In the genomic region with DNA sequence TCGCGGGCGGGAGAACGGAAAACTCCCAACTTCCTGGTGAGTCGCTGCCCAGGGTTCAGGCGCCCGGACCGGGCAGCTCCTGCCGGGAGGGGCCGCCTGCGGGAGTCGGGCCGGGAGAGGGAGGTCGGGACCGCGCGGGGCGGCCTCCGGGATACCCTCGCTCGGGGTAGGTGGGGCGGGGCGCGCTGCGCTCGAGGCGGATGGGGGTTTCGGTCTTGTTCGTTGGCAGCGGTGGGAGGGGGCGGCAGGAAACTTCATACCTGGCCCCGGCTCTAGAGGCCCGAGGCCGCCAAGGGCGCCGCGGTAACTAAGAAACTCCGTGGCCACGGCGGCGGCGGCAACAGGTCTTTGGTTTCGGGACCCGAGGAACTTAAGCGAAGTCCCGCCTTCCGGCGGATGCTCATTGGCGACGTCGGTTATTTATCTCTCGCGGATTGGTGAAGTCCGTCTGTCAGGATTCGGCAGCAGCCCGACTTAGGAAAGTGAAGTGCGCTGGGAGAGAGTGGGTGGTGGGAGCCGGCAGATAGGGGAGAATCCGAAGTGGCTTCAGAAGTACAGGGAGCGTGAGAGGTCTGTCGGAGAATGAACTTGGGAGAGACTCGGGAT, we compare ENCODE assay signal across 8 cellular contexts. TPM values are rescaled to one million over a fixed set of nuclear protein-coding genes. Genes with fewer than 3 reads are reported as not detected.
DNase-seq lines count a peak whose midpoint lies in the region; ATAC-seq and TF ChIP-seq lines count a peak whose summit lies in the region.

No MANE protein-coding gene starts in this region.

- CTCF ChIA-PET in naive thymus-derived CD4-positive, alpha-beta T cell (lab: Charles Lee), result interaction anchor here (0.5 to 1.9 kb wide), 3 partner anchors 19 to 107 kb away, joined by 4 to 7 read pairs (median 5); no protein-coding TSS in a partner anchor

- in situ Hi-C loops in GM23248 (cut with MboI), result loop anchor here (10.0 to 25.0 kb wide), 2 partner anchors 73 to 530 kb away; no protein-coding TSS in a partner anchor

- H3K36me3 ChIP-seq in DOHH2 (ENCODE audit: control insufficient read depth, low read length) (no peaks in the 10 kb centered on the region), GM23248 (ENCODE audit: low read depth) (peaks cover 6% of the 10 kb centered on the region; the same call in 1 of the 2 replicates), Karpas-422 (ENCODE audit: insufficient read depth, low read length) (no peaks in the 10 kb centered on the region), fibroblast of lung (ENCODE audit: control insufficient read depth, insufficient read depth, low read length) (no peaks in the 10 kb centered on the region)
- H3K36me3 ChIP-seq in naive thymus-derived CD4-positive, alpha-beta T cell (ENCODE audit: control insufficient read depth in 2 of 3, insufficient read depth in 3 of 3, low read length in 3 of 3), result peaks cover 0 to 10% (median 0%) of the 10 kb centered on the region in 3 experiments

- H3K27me3 ChIP-seq in DOHH2 (ENCODE audit: control insufficient read depth, low read length) (no peaks in the 10 kb centered on the region), GM23248 (replicated peaks; ENCODE audit: insufficient read depth) (no peaks in the 10 kb centered on the region), Karpas-422 (ENCODE audit: low read length) (no peaks in the 10 kb centered on the region), fibroblast of lung (ENCODE audit: control insufficient read depth, insufficient read depth, low read length) (no peaks in the 10 kb centered on the region)
- no peaks in the 10 kb centered on the region for H3K27me3 ChIP-seq in naive thymus-derived CD4-positive, alpha-beta T cell (ENCODE audit: control insufficient read depth in 2 of 2, insufficient read depth in 2 of 2, low read length in 2 of 2)

- peak overlapping the region; percentile 90 for H3K4me3 Mint-ChIP-seq in activated T-helper 17 cell treated with anti-CD3 and anti-CD28 coated beads, Interleukin-2, amount 50 U/mL, for 72 hours
- peak overlapping the region; percentile 97 to 100 (median 100) for H3K4me3 Mint-ChIP-seq in naive thymus-derived CD4-positive, alpha-beta T cell
- H3K4me3 Mint-ChIP-seq in stimulated activated memory B cell treated with anti-CD40 and anti-IgM and Interleukin-4, amounts not matched to agents 10 μg/mL and 1 μg/mL and 100 μg/mL, for 72 hours, result peak overlapping the region; percentile 98

- H3K4me1 ChIP-seq in DOHH2 (ENCODE audit: control insufficient read depth, low read length) (peaks cover 36% of the 10 kb centered on the region), GM23248 (ENCODE audit: insufficient read depth) (peaks cover 52% of the 10 kb centered on the region), Karpas-422 (ENCODE audit: low read length) (peaks cover 35% of the 10 kb centered on the region), fibroblast of lung (ENCODE audit: control insufficient read depth, extremely low read depth, insufficient read depth, low read length) (no peaks in the 10 kb centered on the region)
- peaks cover 28 to 33% of the 10 kb centered on the region in 2 donors for H3K4me1 ChIP-seq in naive thymus-derived CD4-positive, alpha-beta T cell (ENCODE audit: control insufficient read depth in 2 of 2, insufficient read depth in 2 of 2, low read length in 2 of 2)

- H3K4me3 ChIP-seq in DOHH2 (ENCODE audit: low read length), result peak overlapping the region; percentile 94
- H3K4me3 ChIP-seq in GM23248, result peak overlapping the region; percentile 88
- H3K4me3 ChIP-seq in Karpas-422 (ENCODE audit: low read length), result peak overlapping the region; percentile 81
- peak overlapping the region; percentile 62 to 89 (median 76) for H3K4me3 ChIP-seq in fibroblast of lung (replicated peaks in 1 of 4; ENCODE audit: control extremely low read depth in 1 of 4, insufficient read depth in 1 of 4, low read depth in 3 of 4, low read length in 4 of 4)
- H3K4me3 ChIP-seq in naive thymus-derived CD4-positive, alpha-beta T cell (ENCODE audit: low read length), result peak overlapping the region; percentile 99

- peak overlapping the region; percentile 86 for H3K4me2 ChIP-seq in DOHH2 (ENCODE audit: low read length)
- peak overlapping the region; percentile 82 for H3K4me2 ChIP-seq in GM23248 (ENCODE audit: unreplicated experiment)
- H3K4me2 ChIP-seq in Karpas-422 (ENCODE audit: low read depth, low read length, poor library complexity, severe bottlenecking), result peak overlapping the region; percentile 77
- peak overlapping the region; percentile 98 for H3K4me2 ChIP-seq in fibroblast of lung (ENCODE audit: extremely low read depth, insufficient read depth, low read length)

- ATAC-seq in activated T-helper 17 cell treated with anti-CD3 and anti-CD28 coated beads, Interleukin-2, amount 50 U/mL, for 72 hours (replicated peaks), result peak; percentile 59
- ATAC-seq in naive thymus-derived CD4-positive, alpha-beta T cell, result peak; percentile 65
- ATAC-seq in stimulated activated memory B cell treated with anti-CD40 and anti-IgM and Interleukin-4, amounts not matched to agents 10 μg/mL and 1 μg/mL and 100 μg/mL, for 72 hours, result peak; percentile 74

- WGBS in GM23248 (ENCODE audit: low coverage in 1 of 2, low lambda C conversion rate in 2 of 2, missing lambda C conversion rate in 2 of 2), 2 experiments, result 0 to 1% methylated on average over 40 to 45 of the region's 62 CpGs

- peak overlapping the region; percentile 64 for H3K27ac ChIP-seq in DOHH2 (ENCODE audit: low read depth, low read length)
- H3K27ac ChIP-seq in GM23248, result peak overlapping the region; percentile 74
- peak overlapping the region; percentile 85 for H3K27ac ChIP-seq in Karpas-422 (ENCODE audit: low read length)
- H3K27ac ChIP-seq in fibroblast of lung (ENCODE audit: insufficient read depth, low read length), result peak overlapping the region; percentile 68
- peak overlapping the region; percentile 96 for H3K27ac ChIP-seq in naive thymus-derived CD4-positive, alpha-beta T cell (ENCODE audit: low read depth, low read length)

- H3K36me3 Mint-ChIP-seq in activated T-helper 17 cell treated with anti-CD3 and anti-CD28 coated beads, Interleukin-2, amount 50 U/mL, for 72 hours (ENCODE audit: low read depth), result peaks cover 16% of the 10 kb centered on the region
- H3K36me3 Mint-ChIP-seq in naive thymus-derived CD4-positive, alpha-beta T cell, result peaks cover 0 to 8% (median 0%) of the 10 kb centered on the region in 5 donors
- no peaks in the 10 kb centered on the region for H3K36me3 Mint-ChIP-seq in stimulated activated memory B cell treated with anti-CD40 and anti-IgM and Interleukin-4, amounts not matched to agents 10 μg/mL and 1 μg/mL and 100 μg/mL, for 72 hours

- H3K9me2 ChIP-seq in DOHH2 (replicated peaks; ENCODE audit: control insufficient read depth, low read length), result no peaks in the 10 kb centered on the region
- no peaks in the 10 kb centered on the region for H3K9me2 ChIP-seq in GM23248 (ENCODE audit: insufficient read depth)
- no peaks in the 10 kb centered on the region for H3K9me2 ChIP-seq in Karpas-422 (replicated peaks; ENCODE audit: insufficient read depth, low read length)

- POLR2A ChIA-PET in naive thymus-derived CD4-positive, alpha-beta T cell (lab: Charles Lee), result interaction anchor here (0.6 to 4.7 kb wide), 9 partner anchors 15 to 779 kb away, joined by 3 to 150 read pairs (median 4); a partner anchor contains a TSS

- DNase-seq in GM23248 (peak; percentile 96), Karpas-422 (peak; percentile 95), RPMI7951 (ENCODE audit: low read depth) (peak; percentile 88), fibroblast of lung (ENCODE audit: low read depth in 2 of 2) (peak; percentile 96)
- peak; percentile 63 to 81 (median 79) for DNase-seq in naive thymus-derived CD4-positive, alpha-beta T cell

- no peaks in the 10 kb centered on the region for H3K9me3 Mint-ChIP-seq in activated T-helper 17 cell treated with anti-CD3 and anti-CD28 coated beads, Interleukin-2, amount 50 U/mL, for 72 hours
- H3K9me3 Mint-ChIP-seq in naive thymus-derived CD4-positive, alpha-beta T cell, result peaks cover 0 to 2% (median 0%) of the 10 kb centered on the region in 11 donors
- H3K9me3 Mint-ChIP-seq in stimulated activated memory B cell treated with anti-CD40 and anti-IgM and Interleukin-4, amounts not matched to agents 10 μg/mL and 1 μg/mL and 100 μg/mL, for 72 hours, result no peaks in the 10 kb centered on the region

- H3K9me3 ChIP-seq in DOHH2 (ENCODE audit: control insufficient read depth, insufficient read depth, low read length) (no peaks in the 10 kb centered on the region), GM23248 (ENCODE audit: low read depth) (no peaks in the 10 kb centered on the region), Karpas-422 (ENCODE audit: low read length) (no peaks in the 10 kb centered on the region), fibroblast of lung (ENCODE audit: control insufficient read depth, insufficient read depth, low read depth, low read length) (no peaks in the 10 kb centered on the region)
- H3K9me3 ChIP-seq in naive thymus-derived CD4-positive, alpha-beta T cell (ENCODE audit: control insufficient read depth in 2 of 3, low read length in 3 of 3), result no peaks in the 10 kb centered on the region

- H4K20me1 ChIP-seq in DOHH2 (ENCODE audit: control insufficient read depth, insufficient read depth, low read depth, low read length), result no peaks in the 10 kb centered on the region
- H4K20me1 ChIP-seq in GM23248 (ENCODE audit: insufficient read depth), result peaks cover 28% of the 10 kb centered on the region; the same call in 1 of the 2 replicates
- no peaks in the 10 kb centered on the region for H4K20me1 ChIP-seq in Karpas-422 (ENCODE audit: insufficient read depth, low read depth, low read length)
- H4K20me1 ChIP-seq in fibroblast of lung (ENCODE audit: control insufficient read depth, extremely low read depth, insufficient read depth, low read length), result no peaks in the 10 kb centered on the region

- no peak for TF ChIP-seq CTCF in DOHH2 (IDR thresholded peaks at IDR 0.05; ENCODE audit: low read depth, low read length, poor library complexity, severe bottlenecking)
- TF ChIP-seq CTCF in fibroblast of lung (conservative IDR thresholded peaks at IDR 0.05 in 1 of 2, IDR thresholded peaks at IDR 0.05 in 1 of 2; ENCODE audit: low read depth in 1 of 2, low read length in 2 of 2), result no peak

- peaks cover 25% of the 10 kb centered on the region for H3K4me1 Mint-ChIP-seq in activated T-helper 17 cell treated with anti-CD3 and anti-CD28 coated beads, Interleukin-2, amount 50 U/mL, for 72 hours
- H3K4me1 Mint-ChIP-seq in naive thymus-derived CD4-positive, alpha-beta T cell, result peaks cover 26 to 53% (median 48%) of the 10 kb centered on the region in 7 donors
- H3K4me1 Mint-ChIP-seq in stimulated activated memory B cell treated with anti-CD40 and anti-IgM and Interleukin-4, amounts not matched to agents 10 μg/mL and 1 μg/mL and 100 μg/mL, for 72 hours, result peaks cover 24% of the 10 kb centered on the region

- intact Hi-C loops in naive thymus-derived CD4-positive, alpha-beta T cell (cut with micrococcal nuclease), result loop anchor here (1.0 to 5.0 kb wide), 20 partner anchors 21 to 1011 kb away; a partner anchor contains a TSS

- H2AFZ ChIP-seq in GM23248 (peak overlapping the region; percentile 89), Karpas-422 (ENCODE audit: low read length) (no peak overlapping the region; the same call in 1 of the 2 replicates), fibroblast of lung (ENCODE audit: low read length) (peak overlapping the region; percentile 71)

- peaks cover 52% of the 10 kb centered on the region for H3K79me2 ChIP-seq in DOHH2 (ENCODE audit: control insufficient read depth, low read length)
- peaks cover 59% of the 10 kb centered on the region for H3K79me2 ChIP-seq in GM23248 (ENCODE audit: insufficient read depth)
- H3K79me2 ChIP-seq in Karpas-422 (ENCODE audit: low read length), result peaks cover 52% of the 10 kb centered on the region
- peaks cover 49% of the 10 kb centered on the region for H3K79me2 ChIP-seq in fibroblast of lung (ENCODE audit: control insufficient read depth, insufficient read depth, low read length)

- peaks cover 12% of the 10 kb centered on the region for H3F3A ChIP-seq in DOHH2 (ENCODE audit: control insufficient read depth, insufficient read depth)
- peaks cover 78% of the 10 kb centered on the region for H3F3A ChIP-seq in GM23248 (ENCODE audit: insufficient read depth)

- H3K9ac ChIP-seq in GM23248 (peak overlapping the region; percentile 85), Karpas-422 (ENCODE audit: low read length) (peak overlapping the region; percentile 77), fibroblast of lung (ENCODE audit: insufficient read depth, low read length) (peak overlapping the region; percentile 79)

- H3K27ac Mint-ChIP-seq in activated T-helper 17 cell treated with anti-CD3 and anti-CD28 coated beads, Interleukin-2, amount 50 U/mL, for 72 hours, result peak overlapping the region; percentile 93
- H3K27ac Mint-ChIP-seq in naive thymus-derived CD4-positive, alpha-beta T cell, result peak overlapping the region; percentile 97 to 100 (median 99)
- H3K27ac Mint-ChIP-seq in stimulated activated memory B cell treated with anti-CD40 and anti-IgM and Interleukin-4, amounts not matched to agents 10 μg/mL and 1 μg/mL and 100 μg/mL, for 72 hours, result peak overlapping the region; percentile 93

- H3K27me3 Mint-ChIP-seq in activated T-helper 17 cell treated with anti-CD3 and anti-CD28 coated beads, Interleukin-2, amount 50 U/mL, for 72 hours, result no peaks in the 10 kb centered on the region
- no peaks in the 10 kb centered on the region for H3K27me3 Mint-ChIP-seq in naive thymus-derived CD4-positive, alpha-beta T cell
- no peaks in the 10 kb centered on the region for H3K27me3 Mint-ChIP-seq in stimulated activated memory B cell treated with anti-CD40 and anti-IgM and Interleukin-4, amounts not matched to agents 10 μg/mL and 1 μg/mL and 100 μg/mL, for 72 hours

RNA-seq across cellular contexts. Expression of a gene that starts 0.5 kb away (rescaled TPM):
- total RNA-seq in GM23248 (2014; rRNA removed; shearing (Covaris generic)), result 1,026 and 1,186 TPM in 2 replicates
- polyA plus RNA-seq in GM23248 (2016; fragmentation: Nextera tagmentation; extraction: Ambion mirVana) (693 and 700 TPM in 2 replicates), fibroblast of lung (98.2 and 207 TPM in 2 replicates)
- total RNA-seq in Karpas-422 (2014; rRNA removed; shearing (Covaris generic); ENCODE audit: low replicate concordance), result 36.7 and 133 TPM in 2 replicates
- 64.5 and 83.1 TPM in 2 replicates for total RNA-seq in RPMI7951 (2014; rRNA removed; shearing (Covaris generic))
- 10 to 100 TPM; 64.3 to 76.9 TPM for total RNA-seq in activated T-helper 17 cell treated with anti-CD3 and anti-CD28 coated beads, Interleukin-2, amount 50 U/mL, for 72 hours
- 72.9 and 90.5 TPM in 2 replicates for total RNA-seq in fibroblast of lung
- 38.4 and 71.4 TPM in 2 replicates for polyA plus RNA-seq in fibroblast of lung (2012)
- polyA minus RNA-seq in fibroblast of lung (ENCODE audit: low replicate concordance), result 4.6 and 15.7 TPM in 2 replicates
- 10 to 100 TPM; 25.1 to 68.4 (median 61.3) TPM for total RNA-seq in naive thymus-derived CD4-positive, alpha-beta T cell
- polyA plus RNA-seq in naive thymus-derived CD4-positive, alpha-beta T cell, result 10 to 100 TPM; 28.8 to 30.4 TPM

Comparison
In these comparisons a context has a peak if more than half of its experiments do, and no peak if none do; other contexts are left out.
1. Peak in every context shown above with its lines: DNase-seq, ATAC-seq, H3K4me3 ChIP-seq and H3K27ac ChIP-seq.